In genomic region chr11:31607914-31608313, GRCh38 we compare ENCODE assay signal across 33 cellular contexts.
"Had no signal": no experiment of that assay in that cellular context is flagged by ENCODE, and none has a peak within 500 bp of the region (broad histone marks: within the 10 kb centered on the region; RNA-seq: fewer than 3 reads in every experiment).

No MANE protein-coding gene starts in this region.

- H3K36me3 ChIP-seq: adrenal gland, colonic mucosa, esophagus squamous epithelium, gastroesophageal sphincter, WERI-Rb-1 had no signal

- H3K4me3 Mint-ChIP-seq: activated B cell treated with CpG ODN at 0.5 μM for 24 hours; activated CD4-positive, alpha-beta memory T cell treated with anti-CD3 and anti-CD28 coated beads for 36 hours; activated CD4-positive, alpha-beta T cell treated with anti-CD3 and anti-CD28 coated beads for 36 hours; activated CD4-positive, alpha-beta T cell treated with anti-CD3 and anti-CD28 coated beads, Interleukin-2, amount 10 ng/mL, durations not matched to agents 24 days and 14 days; activated CD8-positive, alpha-beta memory T cell treated with anti-CD3 and anti-CD28 coated beads, Interleukin-2, amount 10 ng/mL, durations not matched to agents 7 days and 5 days; activated CD8-positive, alpha-beta T cell treated with anti-CD3 and anti-CD28 coated beads, Interleukin-2, amount 10 ng/mL, durations not matched to agents 7 days and 5 days; activated naive CD4-positive, alpha-beta T cell treated with anti-CD3 and anti-CD28 coated beads for 36 hours; activated naive CD4-positive, alpha-beta T cell treated with anti-CD3 and anti-CD28 coated beads, Interleukin-2, amount 50 U/mL, for 24 hours; activated naive CD8-positive, alpha-beta T cell treated with anti-CD3 and anti-CD28 coated beads for 36 hours; activated naive CD8-positive, alpha-beta T cell treated with anti-CD3 and anti-CD28 coated beads, Interleukin-2, amount 50 U/mL, for 24 hours; activated T-helper 1 cell treated with anti-CD3 and anti-CD28 coated beads, Interleukin-12 subunit alpha, Interleukin-12 subunit beta, Interleukin-2, Interleukin-4 antibody, amounts not matched to agents 30 ng/mL and 10 ng/mL and 1 ng/mL, durations not matched to agents 14 hours and 24 hours and 36 hours; T-helper 2 cell treated with Interferon-gamma antibody and Interleukin-4, amounts not matched to agents 5 μg/mL and 100 μg/mL, for 36 hours had no signal

- ATAC-seq: activated CD4-positive, alpha-beta T cell treated with anti-CD3 and anti-CD28 coated beads for 36 hours; activated CD8-positive, alpha-beta memory T cell treated with anti-CD3 and anti-CD28 coated beads, Interleukin-2, amount 10 ng/mL, durations not matched to agents 7 days and 5 days; activated CD8-positive, alpha-beta T cell treated with anti-CD3 and anti-CD28 coated beads, Interleukin-2, amount 10 ng/mL, durations not matched to agents 7 days and 5 days; activated naive CD8-positive, alpha-beta T cell treated with anti-CD3 and anti-CD28 coated beads, Interleukin-2, amount 50 U/mL, for 24 hours; body of pancreas; gastroesophageal sphincter; heart right ventricle had no signal

- H3K27ac ChIP-seq: adrenal gland, body of pancreas, colonic mucosa, epithelial cell of prostate, esophagus squamous epithelium, gastroesophageal sphincter, heart right ventricle, hepatocyte, WERI-Rb-1 had no signal

- H2AFZ ChIP-seq: hepatocyte had no signal

- H3K27me3 ChIP-seq: adrenal gland, body of pancreas, colonic mucosa, esophagus squamous epithelium, gastroesophageal sphincter, heart right ventricle, hepatocyte had no signal

- H3K27me3 Mint-ChIP-seq: activated B cell treated with CpG ODN at 0.5 μM for 24 hours; activated CD4-positive, alpha-beta memory T cell treated with anti-CD3 and anti-CD28 coated beads for 36 hours; activated CD4-positive, alpha-beta T cell treated with anti-CD3 and anti-CD28 coated beads for 36 hours; activated CD4-positive, alpha-beta T cell treated with anti-CD3 and anti-CD28 coated beads, Interleukin-2, amount 10 ng/mL, durations not matched to agents 24 days and 14 days; activated CD8-positive, alpha-beta memory T cell treated with anti-CD3 and anti-CD28 coated beads, Interleukin-2, amount 10 ng/mL, durations not matched to agents 7 days and 5 days; activated naive CD4-positive, alpha-beta T cell treated with anti-CD3 and anti-CD28 coated beads, Interleukin-2, amount 50 U/mL, for 24 hours; activated naive CD8-positive, alpha-beta T cell treated with anti-CD3 and anti-CD28 coated beads for 36 hours; activated naive CD8-positive, alpha-beta T cell treated with anti-CD3 and anti-CD28 coated beads, Interleukin-2, amount 50 U/mL, for 24 hours had no signal

- H3K9me3 Mint-ChIP-seq: activated B cell treated with CpG ODN at 0.5 μM for 24 hours; activated CD4-positive, alpha-beta memory T cell treated with anti-CD3 and anti-CD28 coated beads for 36 hours; activated CD4-positive, alpha-beta T cell treated with anti-CD3 and anti-CD28 coated beads, Interleukin-2, amount 10 ng/mL, durations not matched to agents 24 days and 14 days; activated naive CD4-positive, alpha-beta T cell treated with anti-CD3 and anti-CD28 coated beads for 36 hours; activated naive CD4-positive, alpha-beta T cell treated with anti-CD3 and anti-CD28 coated beads, Interleukin-2, amount 50 U/mL, for 24 hours; activated naive CD8-positive, alpha-beta T cell treated with anti-CD3 and anti-CD28 coated beads for 36 hours; activated T-helper 1 cell treated with anti-CD3 and anti-CD28 coated beads, Interleukin-12 subunit alpha, Interleukin-12 subunit beta, Interleukin-2, Interleukin-4 antibody, amounts not matched to agents 30 ng/mL and 10 ng/mL and 1 ng/mL, durations not matched to agents 14 hours and 24 hours and 36 hours; activated T-helper 2 cell treated with anti-CD3 and anti-CD28 coated beads, Interferon-gamma antibody, Interleukin-2, Interleukin-4, amounts not matched to agents 10 μg/mL and 5 μg/mL and 100 μg/mL, durations not matched to agents 14 hours and 24 hours and 36 hours; T-helper 2 cell treated with Interferon-gamma antibody and Interleukin-4, amounts not matched to agents 5 μg/mL and 100 μg/mL, for 36 hours had no signal

- H3K4me2 ChIP-seq: hepatocyte had no signal

- H3K27ac Mint-ChIP-seq: activated B cell treated with CpG ODN at 0.5 μM for 24 hours; activated CD4-positive, alpha-beta memory T cell treated with anti-CD3 and anti-CD28 coated beads for 36 hours; activated CD4-positive, alpha-beta T cell treated with anti-CD3 and anti-CD28 coated beads for 36 hours; activated CD4-positive, alpha-beta T cell treated with anti-CD3 and anti-CD28 coated beads, Interleukin-2, amount 10 ng/mL, durations not matched to agents 24 days and 14 days; activated CD8-positive, alpha-beta memory T cell treated with anti-CD3 and anti-CD28 coated beads, Interleukin-2, amount 10 ng/mL, durations not matched to agents 7 days and 5 days; activated CD8-positive, alpha-beta T cell treated with anti-CD3 and anti-CD28 coated beads, Interleukin-2, amount 10 ng/mL, durations not matched to agents 7 days and 5 days; activated naive CD4-positive, alpha-beta T cell treated with anti-CD3 and anti-CD28 coated beads for 36 hours; activated naive CD4-positive, alpha-beta T cell treated with anti-CD3 and anti-CD28 coated beads, Interleukin-2, amount 50 U/mL, for 24 hours; activated naive CD8-positive, alpha-beta T cell treated with anti-CD3 and anti-CD28 coated beads for 36 hours; activated naive CD8-positive, alpha-beta T cell treated with anti-CD3 and anti-CD28 coated beads, Interleukin-2, amount 50 U/mL, for 24 hours; activated T-helper 1 cell treated with anti-CD3 and anti-CD28 coated beads, Interleukin-12 subunit alpha, Interleukin-12 subunit beta, Interleukin-2, Interleukin-4 antibody, amounts not matched to agents 30 ng/mL and 10 ng/mL and 1 ng/mL, durations not matched to agents 14 hours and 24 hours and 36 hours; activated T-helper 2 cell treated with anti-CD3 and anti-CD28 coated beads, Interferon-gamma antibody, Interleukin-2, Interleukin-4, amounts not matched to agents 10 μg/mL and 5 μg/mL and 100 μg/mL, durations not matched to agents 14 hours and 24 hours and 36 hours; T-helper 2 cell treated with Interferon-gamma antibody and Interleukin-4, amounts not matched to agents 5 μg/mL and 100 μg/mL, for 36 hours had no signal

- H3K4me1 Mint-ChIP-seq: activated B cell treated with CpG ODN at 0.5 μM for 24 hours; activated CD4-positive, alpha-beta T cell treated with anti-CD3 and anti-CD28 coated beads for 36 hours; activated CD4-positive, alpha-beta T cell treated with anti-CD3 and anti-CD28 coated beads, Interleukin-2, amount 10 ng/mL, durations not matched to agents 24 days and 14 days; activated naive CD4-positive, alpha-beta T cell treated with anti-CD3 and anti-CD28 coated beads, Interleukin-2, amount 50 U/mL, for 24 hours; activated naive CD8-positive, alpha-beta T cell treated with anti-CD3 and anti-CD28 coated beads for 36 hours; activated naive CD8-positive, alpha-beta T cell treated with anti-CD3 and anti-CD28 coated beads, Interleukin-2, amount 50 U/mL, for 24 hours had no signal

- H3K79me2 ChIP-seq: hepatocyte had no signal

- H3K4me1 ChIP-seq: adrenal gland, body of pancreas, colonic mucosa, esophagus squamous epithelium, gastroesophageal sphincter had no signal

- H3K9me3 ChIP-seq: adrenal gland, body of pancreas, colonic mucosa, esophagus squamous epithelium, gastroesophageal sphincter, heart right ventricle had no signal

- H3K4me3 ChIP-seq: adrenal gland, body of pancreas, colonic mucosa, esophagus squamous epithelium, gastroesophageal sphincter, heart right ventricle, hepatocyte had no signal

- DNase-seq: activated B cell treated with CpG ODN at 0.5 μM for 24 hours; activated CD4-positive, alpha-beta memory T cell treated with anti-CD3 and anti-CD28 coated beads for 36 hours; activated CD4-positive, alpha-beta T cell treated with anti-CD3 and anti-CD28 coated beads for 36 hours; activated CD4-positive, alpha-beta T cell treated with anti-CD3 and anti-CD28 coated beads, Interleukin-2, amount 10 ng/mL, durations not matched to agents 24 days and 14 days; activated CD4-positive, CD25-positive, alpha-beta regulatory T cell treated with anti-CD3 and anti-CD28 coated beads, Interleukin-2, amount 50 U/mL, for 72 hours; activated CD8-positive, alpha-beta memory T cell treated with anti-CD3 and anti-CD28 coated beads, Interleukin-2, amount 10 ng/mL, durations not matched to agents 7 days and 5 days; activated CD8-positive, alpha-beta memory T cell treated with anti-CD3 and anti-CD28 coated beads, Interleukin-2, amount 50 U/mL, for 4 hours; activated CD8-positive, alpha-beta T cell treated with anti-CD3 and anti-CD28 coated beads, Interleukin-2, amount 10 ng/mL, durations not matched to agents 7 days and 5 days; activated effector memory CD4-positive, alpha-beta T cell treated with anti-CD3 and anti-CD28 coated beads, Interleukin-2, amount 50 U/mL, for 16 hours; activated naive CD4-positive, alpha-beta T cell treated with anti-CD3 and anti-CD28 coated beads for 36 hours; activated naive CD8-positive, alpha-beta T cell treated with anti-CD3 and anti-CD28 coated beads for 36 hours; activated naive CD8-positive, alpha-beta T cell treated with anti-CD3 and anti-CD28 coated beads, Interleukin-2, amount 50 U/mL, for 24 hours; activated T-cell treated with anti-CD3 and anti-CD28 coated beads, Interleukin-2, amount 50 U/mL, for 1 hour; activated T-cell treated with anti-CD3 and anti-CD28 coated beads, Interleukin-2, amount 50 U/mL, for 48 hours; adrenal gland; amygdala; aorta; body of pancreas; caudate nucleus; colonic mucosa; effector CD8-positive, alpha-beta T cell; esophagus squamous epithelium; foreskin melanocyte; heart right ventricle; T1000; WERI-Rb-1 had no signal
